In the genomic region with DNA sequence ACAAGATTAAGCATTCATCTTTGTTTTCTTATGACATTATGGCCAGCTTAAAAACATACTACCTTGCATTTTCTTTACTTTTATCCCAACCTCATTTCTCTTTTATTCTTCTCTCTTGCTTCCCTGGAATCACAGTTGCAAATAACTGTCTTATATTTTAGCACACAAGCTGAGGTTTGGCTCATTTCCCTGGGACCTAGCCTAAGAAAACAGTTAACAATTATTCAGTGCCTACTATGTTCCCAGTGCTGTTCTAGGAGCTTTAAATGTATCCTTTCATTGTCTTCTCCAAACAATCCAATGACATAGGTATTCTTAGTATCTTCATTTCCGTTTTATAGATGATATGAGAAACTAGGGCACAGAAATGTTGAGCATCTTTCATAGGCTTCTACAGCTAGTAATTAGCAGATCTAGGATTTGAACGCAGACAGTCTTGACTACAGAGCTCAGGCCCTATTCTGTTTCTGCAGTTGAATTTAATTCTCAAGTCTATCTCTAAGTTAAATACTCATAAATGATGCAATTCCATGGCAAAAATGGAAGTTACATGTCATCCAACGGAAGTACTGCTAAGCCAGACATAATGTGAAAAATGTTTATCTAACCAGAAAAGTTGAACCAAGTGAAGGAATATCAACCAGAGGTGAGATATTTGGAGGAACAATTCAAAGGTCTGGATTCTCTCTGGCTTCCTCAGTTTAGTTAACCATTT, we compare ENCODE assay signal across 19 cellular contexts. TPM values are rescaled to one million over a fixed set of nuclear protein-coding genes. Genes with fewer than 3 reads are reported as not detected.
DNase-seq lines count a peak whose midpoint lies in the region; ATAC-seq and TF ChIP-seq lines count a peak whose summit lies in the region.
"Had no signal": no experiment of that assay in that cellular context is flagged by ENCODE, and none has a peak within 500 bp of the region (broad histone marks: within the 10 kb centered on the region; RNA-seq: fewer than 3 reads in every experiment).

No MANE protein-coding gene starts in this region.

- no peak overlapping the region for H3K4me3 ChIP-seq in choroid plexus epithelial cell (ENCODE audit: low read depth, low read length)
- H3K4me3 ChIP-seq in WERI-Rb-1 (ENCODE audit: low read depth, low read length) = no peak overlapping the region
- H3K4me3 ChIP-seq in dorsolateral prefrontal cortex = no peak overlapping the region
- H3K4me3 ChIP-seq: A549, GM12878, K562 had no signal

- H3K27me3 ChIP-seq in WERI-Rb-1 (ENCODE audit: insufficient read depth, low read depth, severe bottlenecking) = no peaks in the 10 kb centered on the region
- H3K27me3 ChIP-seq in dorsolateral prefrontal cortex = peaks cover 0 to 10% (median 0%) of the 10 kb centered on the region in 45 donors

- DNase-seq in EH (ENCODE audit: low read depth) (peak; percentile 49), RPMI7951 (ENCODE audit: low read depth) (peak; percentile 31), choroid plexus epithelial cell (ENCODE audit: low read depth) (peak; percentile 63), fibroblast of the conjunctiva (ENCODE audit: low read depth) (peak; percentile 22), WERI-Rb-1 (no peak), dorsolateral prefrontal cortex (no peak)
- DNase-seq: AML-193, Calu3, GOT3, MM.1S, NCI-H1105 treated with DMSO at 0.1 percent for 48 hours, NCI-H187 treated with DMSO at 0.1 percent for 48 hours, NCI-H446, Right ventricle myocardium superior had no signal

- TF ChIP-seq CTCF in choroid plexus epithelial cell (conservative IDR thresholded peaks at IDR 0.05; ENCODE audit: low read depth, low read length) = no peak
- no peak for TF ChIP-seq CTCF in WERI-Rb-1 (IDR thresholded peaks at IDR 0.05; ENCODE audit: low read depth, low read length)
- TF ChIP-seq CTCF in dorsolateral prefrontal cortex (IDR thresholded peaks at IDR 0.05 in 54 of 56, conservative IDR thresholded peaks at IDR 0.05 in 2 of 56; ENCODE audit: low read depth in 1 of 56, partially characterized antibody in 56 of 56) = no peak

- ATAC-seq in HG03521 (IDR thresholded peaks at IDR 0.05; ENCODE audit: unreplicated experiment) (no peak), HG02610 (IDR thresholded peaks at IDR 0.05; ENCODE audit: unreplicated experiment) (no peak)
- ATAC-seq: A549, GM12878, K562 had no signal

- intact Hi-C loops in dorsolateral prefrontal cortex (cut with DNase I) = no loop called here

- no peak overlapping the region for H3K27ac ChIP-seq in WERI-Rb-1
- no peak overlapping the region for H3K27ac ChIP-seq in dorsolateral prefrontal cortex
- H3K27ac ChIP-seq: A549 had no signal

- no peaks in the 10 kb centered on the region for H3K36me3 ChIP-seq in WERI-Rb-1

- H3K9me3 ChIP-seq in WERI-Rb-1 (ENCODE audit: severe bottlenecking) = no peaks in the 10 kb centered on the region
- H3K9me3 ChIP-seq: A549 had no signal

RNA-seq across cellular contexts. Expression of a gene that starts 52.3 kb away (rescaled TPM):
- total RNA-seq in RPMI7951 (2014; rRNA removed; shearing (Covaris generic)) = 25.7 and 34.0 TPM in 2 replicates
- 10 to 100 TPM; 15.1 to 48.5 (median 26.3) TPM for total RNA-seq in dorsolateral prefrontal cortex

Comparison
In these comparisons a context has a peak if more than half of its experiments do, and no peak if none do; other contexts are left out.
1. DNase-seq: peak in EH (single experiment), RPMI7951 (single experiment), choroid plexus epithelial cell (single experiment) and fibroblast of the conjunctiva (single experiment); none in WERI-Rb-1 (single experiment) and dorsolateral prefrontal cortex (0 of 10).